Comparison of ENCODE assay signal across 8 cellular contexts in the genomic region with DNA sequence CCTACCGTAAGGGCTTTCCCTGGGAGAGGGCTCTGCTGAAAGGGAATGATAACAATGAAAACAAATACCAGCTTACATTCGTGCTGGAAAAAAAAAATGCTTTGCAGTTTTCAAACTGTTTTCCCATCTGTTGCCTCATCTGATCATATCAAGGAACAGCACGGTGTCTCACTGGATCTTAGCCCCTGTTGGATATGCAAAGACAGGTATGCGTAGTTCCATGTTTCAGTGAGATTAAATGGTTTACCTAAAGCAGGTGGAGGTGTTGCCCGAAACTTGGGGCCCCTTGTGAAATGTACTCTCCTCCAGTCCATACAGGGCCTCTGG.
DNase-seq lines count a peak whose midpoint lies in the region; ATAC-seq, FAIRE-seq and TF ChIP-seq lines count a peak whose summit lies in the region.

No MANE protein-coding gene starts in this region.

- peak overlapping the region; percentile 96; the same call in 1 of the 2 replicates for H3K4me2 ChIP-seq in DND-41 (ENCODE audit: insufficient read depth, low read length)
- peak overlapping the region; percentile 87; the same call in 1 of the 2 replicates for H3K4me2 ChIP-seq in OCI-LY3 (ENCODE audit: low read length)

- peak overlapping the region; percentile 88 for H3K27ac Mint-ChIP-seq in endothelial cell (ENCODE audit: unreplicated experiment)

- H3K4me1 ChIP-seq in DND-41 (ENCODE audit: insufficient read depth, low read length) (peaks cover 28% of the 10 kb centered on the region), OCI-LY3 (ENCODE audit: low read length) (peaks cover 12% of the 10 kb centered on the region), pancreas (peaks cover 9 to 14% (median 10%) of the 10 kb centered on the region in 3 donors)

- H4K20me1 ChIP-seq in DND-41 (ENCODE audit: insufficient read depth, low read length) (no peaks in the 10 kb centered on the region), OCI-LY3 (ENCODE audit: insufficient read depth, low read length) (no peaks in the 10 kb centered on the region)

- DNase-seq in DND-41 (no peak), endothelial cell (ENCODE audit: low spot score) (no peak), pancreas (peak in 1 of 6 donors; percentile 15), dermis blood vessel endothelial cell (no peak), NCI-H1105 (lab: John Stamatoyannopoulos, UW) (no peak), NCI-H1436 treated with DMSO at 0.1 percent for 48 hours (lab: John Stamatoyannopoulos, UW) (no peak)
- DNase-seq in activated CD4-positive, CD25-positive, alpha-beta regulatory T cell (lab: John Stamatoyannopoulos, UW): no peak

- H3K27me3 ChIP-seq in DND-41 (ENCODE audit: insufficient read depth, low read length, poor library complexity) (peaks cover 72% of the 10 kb centered on the region), OCI-LY3 (ENCODE audit: low read depth, low read length) (peaks cover 17% of the 10 kb centered on the region), pancreas (no peaks in the 10 kb centered on the region)

- H3K9me3 Mint-ChIP-seq in endothelial cell (ENCODE audit: unreplicated experiment): no peaks in the 10 kb centered on the region

- H2AFZ ChIP-seq in DND-41 (ENCODE audit: low read depth, low read length) (no peak overlapping the region), OCI-LY3 (ENCODE audit: low read depth, low read length) (no peak overlapping the region)

- H3K79me2 ChIP-seq in DND-41 (ENCODE audit: insufficient read depth, low read length): no peaks in the 10 kb centered on the region
- H3K79me2 ChIP-seq in OCI-LY3 (ENCODE audit: low read length): no peaks in the 10 kb centered on the region

- no peak overlapping the region for H3K9ac ChIP-seq in DND-41 (ENCODE audit: low read depth, low read length)
- H3K9ac ChIP-seq in OCI-LY3 (ENCODE audit: low read length): no peak overlapping the region

- H3K36me3 Mint-ChIP-seq in endothelial cell (ENCODE audit: low read depth, unreplicated experiment): peaks cover 9% of the 10 kb centered on the region

- TF ChIP-seq CTCF in DND-41 (IDR thresholded peaks at IDR 0.05; ENCODE audit: borderline replicate concordance, extremely low read depth, low read length, poor library complexity, severe bottlenecking): no peak
- no peak for TF ChIP-seq CTCF in OCI-LY3 (IDR thresholded peaks at IDR 0.05; ENCODE audit: low read depth, low read length)
- no peak for TF ChIP-seq CTCF in endothelial cell (IDR thresholded peaks at IDR 0.05; ENCODE audit: unreplicated experiment)
- TF ChIP-seq CTCF in pancreas (IDR thresholded peaks at IDR 0.05): no peak

- H3K9me3 ChIP-seq in DND-41 (ENCODE audit: insufficient read depth, low read length, severe bottlenecking): no peaks in the 10 kb centered on the region
- no peaks in the 10 kb centered on the region for H3K9me3 ChIP-seq in OCI-LY3 (ENCODE audit: insufficient read depth, low read length)
- no peaks in the 10 kb centered on the region for H3K9me3 ChIP-seq in pancreas

- peaks cover 1% of the 10 kb centered on the region for H3K27me3 Mint-ChIP-seq in endothelial cell (ENCODE audit: unreplicated experiment)

- H3K4me3 ChIP-seq in DND-41 (ENCODE audit: low read depth in 1 of 2, low read length in 2 of 2) (no peak overlapping the region), OCI-LY3 (ENCODE audit: low read length) (peak overlapping the region; percentile 92; the same call in 1 of the 2 replicates), pancreas (peak overlapping the region; percentile 58 to 94 (median 90))

- no peaks in the 10 kb centered on the region for H3K36me3 ChIP-seq in DND-41 (ENCODE audit: insufficient read depth, low read length)
- no peaks in the 10 kb centered on the region for H3K36me3 ChIP-seq in OCI-LY3 (replicated peaks; ENCODE audit: low read depth, low read length)
- H3K36me3 ChIP-seq in pancreas: no peaks in the 10 kb centered on the region

- ATAC-seq in DND-41 (ENCODE audit: insufficient read depth, low read depth) (no peak), pancreas (no peak)

- H3K4me3 Mint-ChIP-seq in endothelial cell (ENCODE audit: unreplicated experiment): peak overlapping the region; percentile 89

- WGBS in pancreas, 2 donors: 9 to 16% methylated on average over 5 of the region's 5 CpGs

- intact Hi-C loops in pancreas (cut with DNase I): no loop called here

- H3K27ac ChIP-seq in DND-41 (ENCODE audit: low read length) (no peak overlapping the region), OCI-LY3 (ENCODE audit: low read length) (no peak overlapping the region), pancreas (peak overlapping the region; percentile 89 to 95 (median 92))

- peaks cover 21% of the 10 kb centered on the region for H3K4me1 Mint-ChIP-seq in endothelial cell (ENCODE audit: unreplicated experiment)

- FAIRE-seq in pancreas (lab: Jason Lieb, UNC): no peak

Comparison
In these comparisons a context has a peak if more than half of its experiments do, and no peak if none do; other contexts are left out.
1. H3K27ac ChIP-seq: peak in pancreas (4 of 4); none in DND-41 (single experiment) and OCI-LY3 (single experiment).
2. H3K4me3 ChIP-seq: peak in OCI-LY3 (single experiment) and pancreas (4 of 4); none in DND-41 (0 of 2).